36 cellular contexts compared by ENCODE assay signal in genomic region chr3:168424059-168424765, GRCh38.
DNase-seq lines count a peak whose midpoint lies in the region; ATAC-seq, FAIRE-seq and TF ChIP-seq lines count a peak whose summit lies in the region.
"Had no signal": no experiment of that assay in that cellular context is flagged by ENCODE, and none has a peak within 500 bp of the region (broad histone marks: within the 10 kb centered on the region; RNA-seq: fewer than 3 reads in every experiment).

No MANE protein-coding gene starts in this region.

- peaks cover 24% of the 10 kb centered on the region for H3K9me3 Mint-ChIP-seq in mesothelial cell of epicardium
- H3K9me3 Mint-ChIP-seq: endodermal cell had no signal

- H3K27me3 ChIP-seq in PC-9 (ENCODE audit: insufficient read depth, low read depth): no peaks in the 10 kb centered on the region
- H3K27me3 ChIP-seq: neural progenitor cell, spleen, vagina had no signal

- DNase-seq in AG04449 (ENCODE audit: low read depth, low spot score) (peak; percentile 4), PC-9 (peak in 1 of 2 experiments; percentile 82), dedifferentiated amniotic fluid mesenchymal stem cell (ENCODE audit: extremely low spot score) (peak; percentile 65), mesothelial cell of epicardium (ENCODE audit: low spot score in 2 of 2, unreplicated experiment in 2 of 2) (no peak), GM12892 (ENCODE audit: insufficient read length) (no peak), OCI-M2 (lab: John Stamatoyannopoulos, UW; ENCODE audit: unreplicated experiment) (no peak)
- no peak for DNase-seq in stimulated activated CD4-positive, alpha-beta T cell treated with anti-CD3 and anti-CD28 coated beads, Interleukin-2, amount 100 ng/mL, for 48 hours
- DNase-seq: ACHN; activated CD4-positive, alpha-beta memory T cell treated with anti-CD3 and anti-CD28 coated beads for 36 hours; activated naive CD4-positive, alpha-beta T cell treated with anti-CD3 and anti-CD28 coated beads for 36 hours; activated T-cell treated with anti-CD3 and anti-CD28 coated beads, Interleukin-2, amount 50 U/mL, for 72 hours; C1 segment of cervical spinal cord; COR-L47; cortex of kidney; DMS53; endodermal cell; hypothalamus; immature natural killer cell; Karpas-422; NCI-H1417; NCI-H2029; NCI-H526; right cardiac atrium; Right ventricle myocardium superior; spleen; stimulated activated CD4-positive, alpha-beta T cell treated with anti-CD3 and anti-CD28 coated beads, Interleukin-2, amount 100 ng/mL, for 24 hours; stimulated activated CD8-positive, alpha-beta memory T cell treated with anti-CD3 and anti-CD28 coated beads, Interleukin-4, amount 100 ng/mL, for 48 hours; stimulated activated naive CD8-positive, alpha-beta T cell treated with anti-CD3 and anti-CD28 coated beads, Interleukin-15, amount 100 ng/mL, for 72 hours; T-helper 2 cell had no signal

- no peak for FAIRE-seq in GM12892 (lab: Jason Lieb, UNC)
- FAIRE-seq: G401.6, HepG2 had no signal

- no peak for ATAC-seq in GM18868 (IDR thresholded peaks at IDR 0.05; ENCODE audit: unreplicated experiment)
- ATAC-seq: activated CD4-positive, CD25-positive, alpha-beta regulatory T cell treated with anti-CD3 and anti-CD28 coated beads, Interleukin-2, amount 50 U/mL, for 24 hours; activated T-cell treated with anti-CD3 and anti-CD28 coated beads, Interleukin-2, amount 50 U/mL, for 72 hours; HepG2; right cardiac atrium; stimulated activated naive CD8-positive, alpha-beta T cell treated with anti-CD3 and anti-CD28 coated beads, Interleukin-15, amount 100 ng/mL, for 72 hours had no signal

- H2AFZ ChIP-seq in PC-9: no peak overlapping the region
- H2AFZ ChIP-seq: neural progenitor cell had no signal

- H3K27ac ChIP-seq in PC-9: no peak overlapping the region
- H3K27ac ChIP-seq: neural progenitor cell, spleen, vagina had no signal

- no peak overlapping the region for H3K4me3 Mint-ChIP-seq in mesothelial cell of epicardium
- H3K4me3 Mint-ChIP-seq: activated CD4-positive, alpha-beta memory T cell treated with anti-CD3 and anti-CD28 coated beads for 36 hours; activated naive CD4-positive, alpha-beta T cell treated with anti-CD3 and anti-CD28 coated beads for 36 hours; activated T-cell treated with anti-CD3 and anti-CD28 coated beads, Interleukin-2, amount 50 U/mL, for 72 hours; endodermal cell; immature natural killer cell; neural progenitor cell; stimulated activated naive CD8-positive, alpha-beta T cell treated with anti-CD3 and anti-CD28 coated beads, Interleukin-15, amount 100 ng/mL, for 72 hours had no signal

- peak overlapping the region; percentile 18; the same call in 1 of the 2 replicates for H3K4me2 ChIP-seq in PC-9
- H3K4me2 ChIP-seq: neural progenitor cell had no signal

- H3K36me3 Mint-ChIP-seq in mesothelial cell of epicardium: peaks cover 41% of the 10 kb centered on the region
- H3K36me3 Mint-ChIP-seq: activated CD4-positive, alpha-beta memory T cell treated with anti-CD3 and anti-CD28 coated beads for 36 hours; immature natural killer cell had no signal

- intact Hi-C loops in PC-9 (cut with micrococcal nuclease; ENCODE audit: unreplicated experiment): no loop called here

- no TSS peak for BruUV-seq in PC-9 (replicated peaks; lab: Mats Ljungman, UMichigan)

- TF ChIP-seq CTCF in AG04449 (IDR thresholded peaks at IDR 0.05; ENCODE audit: insufficient read depth, low read length, missing control alignments) (no peak), PC-9 (conservative IDR thresholded peaks at IDR 0.05) (no peak), mesothelial cell of epicardium (IDR thresholded peaks at IDR 0.05; ENCODE audit: unreplicated experiment) (no peak)

- CTCF ChIA-PET in AG04449 (lab: Yijun Ruan, JAX) (no interaction called here), PC-9 (lab: Charles Lee) (no interaction called here)

- no peak overlapping the region for H3K4me3 ChIP-seq in AG04449 (ENCODE audit: low read depth, low read length)
- H3K4me3 ChIP-seq in PC-9: no peak overlapping the region
- H3K4me3 ChIP-seq: HAP-1, neural progenitor cell, spleen, vagina had no signal

- peaks cover 15% of the 10 kb centered on the region for H3K4me1 ChIP-seq in PC-9 (replicated peaks; ENCODE audit: insufficient read depth)
- H3K4me1 ChIP-seq: spleen, vagina had no signal

- H3K27me3 Mint-ChIP-seq in mesothelial cell of epicardium (ENCODE audit: low read depth): no peaks in the 10 kb centered on the region
- H3K27me3 Mint-ChIP-seq: activated CD4-positive, alpha-beta memory T cell treated with anti-CD3 and anti-CD28 coated beads for 36 hours; stimulated activated naive CD8-positive, alpha-beta T cell treated with anti-CD3 and anti-CD28 coated beads, Interleukin-15, amount 100 ng/mL, for 72 hours had no signal

- POLR2A ChIA-PET in AG04449 (lab: Yijun Ruan, JAX) (no interaction called here), PC-9 (lab: Charles Lee; ENCODE audit: unreplicated experiment) (no interaction called here)

- peak overlapping the region; percentile 39 for H3K27ac Mint-ChIP-seq in mesothelial cell of epicardium
- H3K27ac Mint-ChIP-seq: activated CD4-positive, alpha-beta memory T cell treated with anti-CD3 and anti-CD28 coated beads for 36 hours; activated naive CD4-positive, alpha-beta T cell treated with anti-CD3 and anti-CD28 coated beads for 36 hours; activated T-cell treated with anti-CD3 and anti-CD28 coated beads, Interleukin-2, amount 50 U/mL, for 72 hours; endodermal cell; immature natural killer cell; neural progenitor cell; stimulated activated naive CD8-positive, alpha-beta T cell treated with anti-CD3 and anti-CD28 coated beads, Interleukin-15, amount 100 ng/mL, for 72 hours had no signal

- H3F3A ChIP-seq in PC-9 (ENCODE audit: insufficient read depth, low read depth): no peaks in the 10 kb centered on the region

- no peaks in the 10 kb centered on the region for H4K20me1 ChIP-seq in PC-9 (ENCODE audit: insufficient read depth)

- peaks cover 25% of the 10 kb centered on the region for H3K4me1 Mint-ChIP-seq in mesothelial cell of epicardium
- H3K4me1 Mint-ChIP-seq: endodermal cell; immature natural killer cell; stimulated activated naive CD8-positive, alpha-beta T cell treated with anti-CD3 and anti-CD28 coated beads, Interleukin-15, amount 100 ng/mL, for 72 hours had no signal

- H3K9me2 ChIP-seq in PC-9 (ENCODE audit: insufficient read depth): no peaks in the 10 kb centered on the region

- no peaks in the 10 kb centered on the region for H3K9me3 ChIP-seq in PC-9 (ENCODE audit: insufficient read depth, low read depth)
- H3K9me3 ChIP-seq: HAP-1, spleen, vagina had no signal

- no peaks in the 10 kb centered on the region for H3K36me3 ChIP-seq in PC-9 (ENCODE audit: low read depth)
- H3K36me3 ChIP-seq: HAP-1, neural progenitor cell, spleen, vagina had no signal

- H3K79me2 ChIP-seq in PC-9 (ENCODE audit: low read depth): no peaks in the 10 kb centered on the region

- no peak for TF ChIP-seq POLR2A in GM12892 (IDR thresholded peaks at IDR 0.05; ENCODE audit: low read depth, low read length)

Comparison
In these comparisons a context has a peak if more than half of its experiments do, and no peak if none do; other contexts are left out.
1. DNase-seq: peak in AG04449 (single experiment) and dedifferentiated amniotic fluid mesenchymal stem cell (single experiment); none in mesothelial cell of epicardium (0 of 2), stimulated activated CD4-positive, alpha-beta T cell treated with anti-CD3 and anti-CD28 coated beads, Interleukin-2, amount 100 ng/mL, for 48 hours (0 of 2), GM12892 (single experiment) and OCI-M2 (single experiment).